Comparison of ENCODE assay signal across 9 cellular contexts in the genomic region with DNA sequence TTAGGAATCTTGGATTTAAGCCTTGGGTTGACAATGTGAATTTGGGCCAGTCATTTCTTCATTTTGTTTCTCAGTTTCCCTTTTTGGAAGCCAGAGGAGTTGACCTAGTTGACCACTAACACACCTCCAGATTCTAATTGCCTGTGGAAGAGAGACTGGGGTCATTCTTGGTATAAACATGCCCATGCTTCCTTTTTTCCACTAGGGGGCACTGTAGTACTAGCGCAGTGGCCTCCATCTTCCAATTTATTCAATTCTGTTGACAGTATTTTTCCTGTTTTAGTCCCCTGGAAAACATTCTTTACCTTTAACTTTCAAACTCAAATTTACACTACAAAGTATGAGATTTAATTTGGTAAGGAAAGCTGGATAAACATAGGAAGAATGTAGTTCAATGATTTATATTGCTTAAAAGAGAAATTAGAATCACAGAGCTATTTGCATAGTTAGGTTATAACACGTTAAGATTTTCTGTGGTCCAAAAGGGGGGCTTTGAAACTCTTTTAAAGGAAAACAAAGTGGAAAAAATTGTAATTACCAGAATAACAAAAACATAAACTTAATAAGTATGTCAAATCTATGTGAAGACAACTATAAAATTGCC. TPM values are rescaled to one million over a fixed set of nuclear protein-coding genes. Genes with fewer than 3 reads are reported as not detected.
A peak's percentile ranks its signal among the peaks of the same experiment; 100 is the strongest.
DNase-seq lines count a peak whose midpoint lies in the region; ATAC-seq and TF ChIP-seq lines count a peak whose summit lies in the region.
"Had no signal": no experiment of that assay in that cellular context is flagged by ENCODE, and none has a peak within 500 bp of the region (broad histone marks: within the 10 kb centered on the region; RNA-seq: fewer than 3 reads in every experiment).

No MANE protein-coding gene starts in this region.

- peak; percentile 80 to 84 for ATAC-seq in lower lobe of right lung
- ATAC-seq in HG03095 (IDR thresholded peaks at IDR 0.05; ENCODE audit: unreplicated experiment): no peak

- H3K36me3 ChIP-seq in GM06990 (ENCODE audit: control insufficient read depth, insufficient read depth, low read length) (no peaks in the 10 kb centered on the region), OCI-LY7 (ENCODE audit: insufficient read depth, low read length) (no peaks in the 10 kb centered on the region), lower lobe of right lung (peaks cover 8% of the 10 kb centered on the region)

- H3K4me3 ChIP-seq in GM06990 (replicated peaks; ENCODE audit: low read depth, low read length): no peak overlapping the region
- H3K4me3 ChIP-seq in OCI-LY7 (ENCODE audit: low read depth, low read length, poor library complexity, severe bottlenecking): no peak overlapping the region
- no peak overlapping the region for H3K4me3 ChIP-seq in lower lobe of right lung

- no TSS peak for BruUV-seq in OCI-LY7 (replicated peaks; lab: Mats Ljungman, UMichigan)

- DNase-seq in AML-193 (lab: John Stamatoyannopoulos, UW): peak; percentile 59 to 79
- DNase-seq in GM06990 (ENCODE audit: extremely low read depth, insufficient read length): peak; percentile 12
- DNase-seq in KBM-7: peak; percentile 64
- peak; percentile 69 for DNase-seq in OCI-LY7 (ENCODE audit: low spot score)
- DNase-seq in chondrocyte (ENCODE audit: low spot score): no peak
- DNase-seq in lower lobe of right lung: no peak
- DNase-seq in ureter (ENCODE audit: low spot score): no peak

- no peaks in the 10 kb centered on the region for H3K27me3 Mint-ChIP-seq in chondrocyte (ENCODE audit: low read depth)
- H3K27me3 Mint-ChIP-seq: IgD-negative memory B cell had no signal

- CTCF ChIA-PET in OCI-LY7 (lab: Charles Lee; ENCODE audit: unreplicated experiment): interaction anchor here (1.8 kb wide), 1 partner anchor 170 kb away, joined by 6 read pairs; no protein-coding TSS in a partner anchor

- no peaks in the 10 kb centered on the region for H3K27me3 ChIP-seq in GM06990 (replicated peaks; ENCODE audit: control insufficient read depth, insufficient read depth, low read length)
- H3K27me3 ChIP-seq in lower lobe of right lung (ENCODE audit: low read depth): no peaks in the 10 kb centered on the region

- intact Hi-C loops in OCI-LY7 (cut with micrococcal nuclease; ENCODE audit: unreplicated experiment): loop anchor here (1.0 to 10.0 kb wide), 3 partner anchors 81 to 389 kb away; no protein-coding TSS in a partner anchor
- intact Hi-C loops in lower lobe of right lung (cut with DNase I): loop anchor here (5.0 to 10.0 kb wide), 2 partner anchors 80 to 168 kb away; no protein-coding TSS in a partner anchor

- in situ Hi-C loops in KBM-7 (cut with MboI; ENCODE audit: low pct_unique_long_range_greater_than_20kb, low sequenced_read_pairs): loop anchor here (25.0 kb wide), 1 partner anchor 402 kb away; no protein-coding TSS in a partner anchor

- no peaks in the 10 kb centered on the region for H3K9me3 ChIP-seq in OCI-LY7 (ENCODE audit: low read length)
- H3K9me3 ChIP-seq in lower lobe of right lung: no peaks in the 10 kb centered on the region

- no peak overlapping the region for H3K27ac ChIP-seq in OCI-LY7 (ENCODE audit: low read depth, low read length, poor library complexity, severe bottlenecking)
- no peak overlapping the region for H3K27ac ChIP-seq in lower lobe of right lung

- H3K79me2 ChIP-seq in OCI-LY7 (ENCODE audit: insufficient read depth, low read depth, low read length): no peaks in the 10 kb centered on the region

- H4K20me1 ChIP-seq in OCI-LY7 (ENCODE audit: insufficient read depth, low read length): no peaks in the 10 kb centered on the region

- no peak overlapping the region for H3K27ac Mint-ChIP-seq in chondrocyte (ENCODE audit: unreplicated experiment)
- H3K27ac Mint-ChIP-seq: IgD-negative memory B cell had no signal

- no peak overlapping the region for H3K4me2 ChIP-seq in OCI-LY7 (ENCODE audit: low read length)

- no peak overlapping the region; the same call in 1 of the 2 replicates for H2AFZ ChIP-seq in OCI-LY7 (ENCODE audit: low read length)

- H3K4me1 Mint-ChIP-seq in chondrocyte (ENCODE audit: low read depth): peaks cover 29% of the 10 kb centered on the region

- no peaks in the 10 kb centered on the region for H3K9me3 Mint-ChIP-seq in chondrocyte (ENCODE audit: low read depth)
- H3K9me3 Mint-ChIP-seq: IgD-negative memory B cell had no signal

- TF ChIP-seq CTCF in GM06990 (IDR thresholded peaks at IDR 0.05; ENCODE audit: insufficient read depth, low read length, poor library complexity, severe bottlenecking) (peak; percentile 83), OCI-LY7 (conservative IDR thresholded peaks at IDR 0.05; ENCODE audit: low read length) (peak; percentile 99), chondrocyte (IDR thresholded peaks at IDR 0.05) (peak; percentile 99), lower lobe of right lung (IDR thresholded peaks at IDR 0.05) (peak; percentile 97)

- no peaks in the 10 kb centered on the region for H3K9me2 ChIP-seq in OCI-LY7 (ENCODE audit: insufficient read depth, low read length)

- H3K36me3 Mint-ChIP-seq in chondrocyte (ENCODE audit: low read depth): no peaks in the 10 kb centered on the region
- H3K36me3 Mint-ChIP-seq: IgD-negative memory B cell had no signal

- H3K4me1 ChIP-seq in OCI-LY7 (ENCODE audit: insufficient read depth, low read length, poor library complexity, severe bottlenecking) (peaks cover 8% of the 10 kb centered on the region), lower lobe of right lung (peaks cover 7% of the 10 kb centered on the region)

- POLR2A ChIA-PET in OCI-LY7 (lab: Charles Lee): interaction anchor here (0.5 to 1.1 kb wide), 3 partner anchors 84 to 216 kb away, joined by 4 to 5 read pairs (median 5); no protein-coding TSS in a partner anchor

- H3K4me3 Mint-ChIP-seq in chondrocyte (ENCODE audit: unreplicated experiment): no peak overlapping the region
- H3K4me3 Mint-ChIP-seq: IgD-negative memory B cell had no signal

RNA-seq across cellular contexts. Expression of a gene that starts 57.5 kb away (rescaled TPM):
- 2.1 and 2.3 TPM in 2 replicates for total RNA-seq in OCI-LY7 (2014; rRNA removed; shearing (Covaris generic))
- 9.6 and 14.5 TPM in 2 replicates for total RNA-seq in OCI-LY7 (2022)
- 40.2 to 49.3 TPM (median 41.5 TPM) in 3 replicates for total RNA-seq in chondrocyte
- total RNA-seq in lower lobe of right lung: 60.1 TPM
- total RNA-seq in ureter: 38.7 TPM

Comparison
In these comparisons a context has a peak if more than half of its experiments do, and no peak if none do; other contexts are left out.
1. DNase-seq: peak in AML-193 (2 of 2), GM06990 (single experiment), KBM-7 (single experiment) and OCI-LY7 (single experiment); none in chondrocyte (single experiment), lower lobe of right lung (single experiment) and ureter (single experiment).
2. Peak in every context shown above with its lines, with median percentiles within 50 percentile points of each other: CTCF ChIP-seq.